23 cellular contexts compared by ENCODE assay signal in genomic region chr13:70622785-70623184, GRCh38.
"Had no signal": no experiment of that assay in that cellular context is flagged by ENCODE, and none has a peak within 500 bp of the region (broad histone marks: within the 10 kb centered on the region; RNA-seq: fewer than 3 reads in every experiment).

No MANE protein-coding gene starts in this region.

- H3K9me3 ChIP-seq: neutrophil, ovary, psoas muscle, testis had no signal

- H3K27ac ChIP-seq: brain microvascular endothelial cell, foreskin keratinocyte, neutrophil, ovary, psoas muscle, testis had no signal

- H3K36me3 Mint-ChIP-seq: activated naive CD4-positive, alpha-beta T cell treated with anti-CD3 and anti-CD28 coated beads, Interleukin-2, amount 50 U/mL, for 24 hours; mesothelial cell of epicardium; natural killer cell; stimulated activated naive B cell treated with anti-CD40 and anti-IgM and Interleukin-4, amounts not matched to agents 10 μg/mL and 1 μg/mL and 100 μg/mL, for 72 hours had no signal

- H3K27me3 Mint-ChIP-seq: activated naive CD4-positive, alpha-beta T cell treated with anti-CD3 and anti-CD28 coated beads, Interleukin-2, amount 50 U/mL, for 24 hours; dendritic cell treated with granulocyte-macrophage colony-stimulating factor and Interleukin-4, amounts not matched to agents 40 ng/mL and 50 ng/mL, for 4 days; stimulated activated naive B cell treated with anti-CD40 and anti-IgM and Interleukin-4, amounts not matched to agents 10 μg/mL and 1 μg/mL and 100 μg/mL, for 72 hours had no signal

- H3K27me3 ChIP-seq: brain microvascular endothelial cell, foreskin keratinocyte, neutrophil, ovary, testis had no signal

- H3K4me3 Mint-ChIP-seq: activated CD8-positive, alpha-beta T cell treated with anti-CD3 and anti-CD28 coated beads, Interleukin-2, amount 10 ng/mL, durations not matched to agents 7 days and 5 days; activated naive CD4-positive, alpha-beta T cell treated with anti-CD3 and anti-CD28 coated beads, Interleukin-2, amount 50 U/mL, for 24 hours; dendritic cell treated with granulocyte-macrophage colony-stimulating factor and Interleukin-4, amounts not matched to agents 40 ng/mL and 50 ng/mL, for 4 days; mesothelial cell of epicardium; natural killer cell; stimulated activated naive B cell treated with anti-CD40 and anti-IgM and Interleukin-4, amounts not matched to agents 10 μg/mL and 1 μg/mL and 100 μg/mL, for 72 hours had no signal

- H3K4me1 ChIP-seq: foreskin keratinocyte, psoas muscle, testis had no signal

- H3K4me1 Mint-ChIP-seq: activated naive CD4-positive, alpha-beta T cell treated with anti-CD3 and anti-CD28 coated beads, Interleukin-2, amount 50 U/mL, for 24 hours; natural killer cell; stimulated activated naive B cell treated with anti-CD40 and anti-IgM and Interleukin-4, amounts not matched to agents 10 μg/mL and 1 μg/mL and 100 μg/mL, for 72 hours had no signal

- H3K4me3 ChIP-seq: ovary, psoas muscle, testis had no signal

- H3K27ac Mint-ChIP-seq: activated CD8-positive, alpha-beta T cell treated with anti-CD3 and anti-CD28 coated beads, Interleukin-2, amount 10 ng/mL, durations not matched to agents 7 days and 5 days; activated naive CD4-positive, alpha-beta T cell treated with anti-CD3 and anti-CD28 coated beads, Interleukin-2, amount 50 U/mL, for 24 hours; dendritic cell treated with granulocyte-macrophage colony-stimulating factor and Interleukin-4, amounts not matched to agents 40 ng/mL and 50 ng/mL, for 4 days; mesothelial cell of epicardium; natural killer cell; stimulated activated naive B cell treated with anti-CD40 and anti-IgM and Interleukin-4, amounts not matched to agents 10 μg/mL and 1 μg/mL and 100 μg/mL, for 72 hours had no signal

- DNase-seq: activated CD4-positive, alpha-beta T cell treated with anti-CD3 and anti-CD28 coated beads for 1 hour; activated CD4-positive, alpha-beta T cell treated with anti-CD3 and anti-CD28 coated beads, Interleukin-2, amount 50 U/mL, for 1 hour; activated CD8-positive, alpha-beta T cell treated with anti-CD3 and anti-CD28 coated beads, Interleukin-2, amount 10 ng/mL, durations not matched to agents 7 days and 5 days; activated gamma-delta T cell treated with Interleukin-2 at 50 U/mL for 16 hours; activated T-cell treated with anti-CD3 and anti-CD28 coated beads, Interleukin-2, amount 50 U/mL, for 1 hour; aorta; brain microvascular endothelial cell; caudate nucleus; effector CD8-positive, alpha-beta T cell; foreskin keratinocyte; left colon; natural killer cell; ovary; psoas muscle; right cardiac atrium; stimulated activated CD4-positive, alpha-beta T cell treated with anti-CD3 and anti-CD28 coated beads, Interleukin-2, amount 100 ng/mL, for 24 hours; stimulated activated naive B cell treated with anti-CD40 and anti-IgM and Interleukin-4, amounts not matched to agents 10 μg/mL and 1 μg/mL and 100 μg/mL, for 72 hours; T-helper 1 cell; testis had no signal

- H3K36me3 ChIP-seq: brain microvascular endothelial cell, neutrophil, ovary had no signal

- ATAC-seq: activated CD8-positive, alpha-beta T cell treated with anti-CD3 and anti-CD28 coated beads, Interleukin-2, amount 10 ng/mL, durations not matched to agents 7 days and 5 days; foreskin keratinocyte; left colon; natural killer cell; psoas muscle; right cardiac atrium; stimulated activated naive B cell treated with anti-CD40 and anti-IgM and Interleukin-4, amounts not matched to agents 10 μg/mL and 1 μg/mL and 100 μg/mL, for 72 hours had no signal

- H3K9me3 Mint-ChIP-seq: activated naive CD4-positive, alpha-beta T cell treated with anti-CD3 and anti-CD28 coated beads, Interleukin-2, amount 50 U/mL, for 24 hours; dendritic cell treated with granulocyte-macrophage colony-stimulating factor and Interleukin-4, amounts not matched to agents 40 ng/mL and 50 ng/mL, for 4 days; mesothelial cell of epicardium; stimulated activated naive B cell treated with anti-CD40 and anti-IgM and Interleukin-4, amounts not matched to agents 10 μg/mL and 1 μg/mL and 100 μg/mL, for 72 hours had no signal
